In genomic region chr16:81005644-81006471, GRCh38 we compare ENCODE assay signal across 7 cellular contexts. TPM values are rescaled to one million over a fixed set of nuclear protein-coding genes. Genes with fewer than 3 reads are reported as not detected.
DNase-seq lines count a peak whose midpoint lies in the region; ATAC-seq and TF ChIP-seq lines count a peak whose summit lies in the region.

No MANE protein-coding gene starts in this region.

- peak overlapping the region; percentile 99 for H3K27ac Mint-ChIP-seq in MCF 10A (ENCODE audit: low read depth, unreplicated experiment)

- H3K9ac ChIP-seq in Loucy (ENCODE audit: low read depth, low read length, poor library complexity, severe bottlenecking): peak overlapping the region; percentile 83

- H3K4me2 ChIP-seq in Loucy (ENCODE audit: low read depth, low read length, poor library complexity, severe bottlenecking): peak overlapping the region; percentile 96

- no peak for TF ChIP-seq EP300 in transverse colon (IDR thresholded peaks at IDR 0.05; ENCODE audit: low read depth)

- H4K20me1 ChIP-seq in Loucy (ENCODE audit: insufficient read depth, low read length, poor library complexity, severe bottlenecking): peaks cover 54% of the 10 kb centered on the region

- no peaks in the 10 kb centered on the region for H3K27me3 Mint-ChIP-seq in MCF 10A (ENCODE audit: insufficient read depth, unreplicated experiment)

- TF ChIP-seq POLR2A in transverse colon (IDR thresholded peaks at IDR 0.05): no peak

- WGBS in transverse colon (ENCODE audit: low coverage in 1 of 2), 2 donors: 16 to 20% methylated on average over 12 to 25 of the region's 27 CpGs

- DNase-seq in GM06990 (ENCODE audit: extremely low read depth, insufficient read length): no peak
- peak; percentile 59 for DNase-seq in MCF 10A (ENCODE audit: unreplicated experiment)
- peak; percentile 58 for DNase-seq in medulla oblongata (ENCODE audit: extremely low spot score)
- peak; percentile 85 for DNase-seq in transverse colon
- DNase-seq in epidermal melanocyte (ENCODE audit: insufficient read length, low spot score): no peak

- TSS peak; percentile 46 for BruUV-seq in MCF 10A (replicated peaks; lab: Mats Ljungman, UMichigan)

- POLR2A ChIA-PET in MCF 10A (lab: Yijun Ruan, JAX): interaction anchor here (0.6 to 6.3 kb wide), 6 partner anchors 9 to 312 kb away, joined by 3 to 64 read pairs (median 6); partner anchors contain the start of gene ATMIN

- H3K4me1 Mint-ChIP-seq in MCF 10A (ENCODE audit: insufficient read depth, unreplicated experiment): peaks cover 37% of the 10 kb centered on the region

- H3K36me3 ChIP-seq in GM06990 (ENCODE audit: control insufficient read depth, insufficient read depth, low read length): no peaks in the 10 kb centered on the region
- no peaks in the 10 kb centered on the region for H3K36me3 ChIP-seq in Loucy (ENCODE audit: insufficient read depth, low read length)
- no peaks in the 10 kb centered on the region for H3K36me3 ChIP-seq in transverse colon

- no peaks in the 10 kb centered on the region for H3F3A ChIP-seq in Loucy (ENCODE audit: low read depth)

- H3K36me3 Mint-ChIP-seq in MCF 10A (ENCODE audit: insufficient read depth, unreplicated experiment): peaks cover 19% of the 10 kb centered on the region

- peak overlapping the region; percentile 95 for H2AFZ ChIP-seq in Loucy (ENCODE audit: low read length)

- in situ Hi-C loops in transverse colon (cut with MboI; ENCODE audit: low pct_ligation_motif_present in 1 of 4, low pct_unique_long_range_greater_than_20kb in 1 of 4, low sequenced_read_pairs in 3 of 4): loop anchor here in 1 of 4 donors (25.0 kb wide), 1 partner anchor 306 kb away; the partner anchor contains the start of gene GAN

- CTCF ChIA-PET in MCF 10A (lab: Yijun Ruan, JAX): interaction anchor here (0.6 to 4.9 kb wide), 9 partner anchors 12 to 657 kb away, joined by 3 to 67 read pairs (median 3); partner anchors contain the start of gene ATMIN

- TF ChIP-seq CTCF in GM06990 (IDR thresholded peaks at IDR 0.05; ENCODE audit: insufficient read depth, low read length, poor library complexity, severe bottlenecking) (no peak), Loucy (conservative IDR thresholded peaks at IDR 0.05; ENCODE audit: low read length) (no peak), MCF 10A (IDR thresholded peaks at IDR 0.05; ENCODE audit: unreplicated experiment) (no peak), transverse colon (IDR thresholded peaks at IDR 0.05) (no peak)

- intact Hi-C loops in MCF 10A (cut with micrococcal nuclease) (loop anchor here (10.0 kb wide), 1 partner anchor 729 kb away; no protein-coding TSS in a partner anchor), transverse colon (cut with DNase I; ENCODE audit: low total_unique reads) (loop anchor here (1.0 to 10.0 kb wide), 3 partner anchors 29 to 1241 kb away; partner anchors contain the start of genes ATMIN and GCSH)

- H3K27me3 ChIP-seq in GM06990 (replicated peaks; ENCODE audit: control insufficient read depth, insufficient read depth, low read length): no peaks in the 10 kb centered on the region
- H3K27me3 ChIP-seq in Loucy (ENCODE audit: insufficient read depth, low read length, poor library complexity, severe bottlenecking): no peaks in the 10 kb centered on the region
- H3K27me3 ChIP-seq in transverse colon: no peaks in the 10 kb centered on the region

- peaks cover 89% of the 10 kb centered on the region for H3K79me2 ChIP-seq in Loucy (ENCODE audit: insufficient read depth, low read length)

- H3K4me3 Mint-ChIP-seq in MCF 10A (ENCODE audit: unreplicated experiment): peak overlapping the region; percentile 99

- peaks cover 64% of the 10 kb centered on the region for H3K4me1 ChIP-seq in Loucy (ENCODE audit: insufficient read depth, low read length, poor library complexity, severe bottlenecking)
- H3K4me1 ChIP-seq in transverse colon: peaks cover 4 to 29% (median 21%) of the 10 kb centered on the region in 4 donors

- H3K4me3 ChIP-seq in GM06990 (replicated peaks; ENCODE audit: low read depth, low read length) (peak overlapping the region; percentile 94), Loucy (ENCODE audit: low read length, poor library complexity, severe bottlenecking) (peak overlapping the region; percentile 78), transverse colon (peak overlapping the region; percentile 76 to 95 (median 86))

- H3K9me3 ChIP-seq in Loucy (ENCODE audit: insufficient read depth, low read depth, low read length) (no peaks in the 10 kb centered on the region), transverse colon (no peaks in the 10 kb centered on the region)

- ATAC-seq in GM21515 (IDR thresholded peaks at IDR 0.05; ENCODE audit: unreplicated experiment): no peak

- H3K9me3 Mint-ChIP-seq in MCF 10A (ENCODE audit: unreplicated experiment): no peaks in the 10 kb centered on the region

- H3K27ac ChIP-seq in transverse colon: peak overlapping the region; percentile 96 to 100 (median 98)

- no peaks in the 10 kb centered on the region for H3K9me2 ChIP-seq in Loucy (replicated peaks; ENCODE audit: low read depth, low read length)

RNA-seq across cellular contexts. Expression of gene CMC2, which starts 0.8 kb away (rescaled TPM):
- total RNA-seq in MCF 10A (2022): 83.0 and 102 TPM in 2 replicates
- total RNA-seq in transverse colon: 10 to 100 TPM in 3 of 4 donors, 1 to 10 TPM in 1; 2.8 to 42.9 (median 29.8) TPM

RNA-seq across cellular contexts. Expression of gene CENPN, which starts 1.2 kb away (rescaled TPM):
- total RNA-seq in MCF 10A (2022): 29.5 and 38.4 TPM in 2 replicates
- 10 to 100 TPM in 2 of 4 donors, 1 to 10 TPM in 2; 4.9 to 12.7 (median 8.5) TPM for total RNA-seq in transverse colon

RNA-seq across cellular contexts. Expression of gene ATMIN, which starts 29.8 kb away (rescaled TPM):
- total RNA-seq in MCF 10A (2022) (33.8 and 39.1 TPM in 2 replicates), transverse colon (10 to 100 TPM; 24.7 to 86.0 (median 35.5) TPM)

Comparison
In these comparisons a context has a peak if more than half of its experiments do, and no peak if none do; other contexts are left out.
1. DNase-seq: peak in MCF 10A (single experiment), medulla oblongata (single experiment) and transverse colon (single experiment); none in GM06990 (single experiment) and epidermal melanocyte (single experiment).
2. Peak in every context shown above with its lines, with median percentiles within 50 percentile points of each other: H3K4me3 ChIP-seq.